10 cellular contexts compared by ENCODE assay signal in genomic region chr2:171347591-171348032, GRCh38.
DNase-seq lines count a peak whose midpoint lies in the region; ATAC-seq and TF ChIP-seq lines count a peak whose summit lies in the region.
"Had no signal": no experiment of that assay in that cellular context is flagged by ENCODE, and none has a peak within 500 bp of the region (broad histone marks: within the 10 kb centered on the region; RNA-seq: fewer than 3 reads in every experiment).

No MANE protein-coding gene starts in this region.

- H3K4me3 ChIP-seq in Panc1 (ENCODE audit: low read depth in 2 of 2, low read length in 2 of 2) = no peak overlapping the region
- H3K4me3 ChIP-seq in fibroblast of villous mesenchyme (ENCODE audit: low read depth, low read length) = no peak overlapping the region
- no peak overlapping the region for H3K4me3 ChIP-seq in testis

- POLR2A ChIA-PET in Panc1 (lab: Charles Lee) = interaction anchor here (0.6 kb wide), 1 partner anchor 65 kb away, joined by 4 read pairs; no protein-coding TSS in a partner anchor

- TF ChIP-seq CTCF in Panc1 (IDR thresholded peaks at IDR 0.05) (no peak), fibroblast of villous mesenchyme (IDR thresholded peaks at IDR 0.05; ENCODE audit: insufficient read depth, low read depth, low read length) (no peak), testis (IDR thresholded peaks at IDR 0.05) (no peak)

- peaks cover 0 to 5% of the 10 kb centered on the region in 2 donors for H3K9me3 Mint-ChIP-seq in activated T-cell treated with anti-CD3 and anti-CD28 coated beads, Interleukin-2, amount 50 U/mL, for 72 hours

- DNase-seq in activated T-cell treated with anti-CD3 and anti-CD28 coated beads, Interleukin-2, amount 50 U/mL, for 72 hours = peak; percentile 19 to 22
- no peak for DNase-seq in activated T-cell treated with anti-CD3 and anti-CD28 coated beads, Interleukin-2, amount 50 U/mL, for 1 hour
- DNase-seq in Panc1 (ENCODE audit: low read depth, low spot score) = peak; percentile 64
- DNase-seq in fibroblast of villous mesenchyme (ENCODE audit: low read depth) = peak; percentile 89
- DNase-seq in testis = peak; percentile 28
- DNase-seq in GM19238 (ENCODE audit: insufficient read length, low spot score) = no peak
- no peak for DNase-seq in NCI-H146 (lab: John Stamatoyannopoulos, UW)
- DNase-seq: cerebellar nuclear complex, NCI-H187 had no signal

- BruUV-seq in Panc1 (replicated peaks; lab: Mats Ljungman, UMichigan) = no TSS peak

- no peaks in the 10 kb centered on the region for H3K27me3 ChIP-seq in Panc1 (ENCODE audit: control insufficient read depth, insufficient read depth, low read length)
- H3K27me3 ChIP-seq in testis = no peaks in the 10 kb centered on the region

- peak overlapping the region in 1 of 2 donors; percentile 57 for H3K4me3 Mint-ChIP-seq in activated T-cell treated with anti-CD3 and anti-CD28 coated beads, Interleukin-2, amount 50 U/mL, for 72 hours

- peaks cover 18% of the 10 kb centered on the region for H3K4me1 ChIP-seq in Panc1 (ENCODE audit: control insufficient read depth, insufficient read depth, low read length)
- peaks cover 33% of the 10 kb centered on the region for H3K4me1 ChIP-seq in testis

- H3K27me3 Mint-ChIP-seq in activated T-cell treated with anti-CD3 and anti-CD28 coated beads, Interleukin-2, amount 50 U/mL, for 72 hours (ENCODE audit: low read depth) = no peaks in the 10 kb centered on the region

- WGBS in testis, 2 donors = 27 to 55% methylated on average over 3 of the region's 3 CpGs

- H3K36me3 Mint-ChIP-seq in activated T-cell treated with anti-CD3 and anti-CD28 coated beads, Interleukin-2, amount 50 U/mL, for 72 hours (ENCODE audit: insufficient read depth in 2 of 2) = peaks cover 3 to 6% of the 10 kb centered on the region in 2 donors

- in situ Hi-C loops in Panc1 (cut with HindIII; ENCODE audit: low pct_unique_long_range_greater_than_20kb, low sequenced_read_pairs) = no loop called here

- intact Hi-C loops in Panc1 (cut with micrococcal nuclease; ENCODE audit: unreplicated experiment) = no loop called here
- intact Hi-C loops in testis (cut with DNase I; ENCODE audit: low total_unique reads) = no loop called here

- H3K4me1 Mint-ChIP-seq in activated T-cell treated with anti-CD3 and anti-CD28 coated beads, Interleukin-2, amount 50 U/mL, for 72 hours (ENCODE audit: low read depth) = peaks cover 38% of the 10 kb centered on the region

- H3K9me3 ChIP-seq in Panc1 (ENCODE audit: control insufficient read depth, insufficient read depth, low read depth, low read length) (no peaks in the 10 kb centered on the region), testis (no peaks in the 10 kb centered on the region)

- CTCF ChIA-PET in Panc1 (lab: Charles Lee) = interaction anchor here (0.6 to 1.0 kb wide), 2 partner anchors 14 to 69 kb away, joined by 3 to 5 read pairs; no protein-coding TSS in a partner anchor

- peak overlapping the region; percentile 85 for H3K27ac Mint-ChIP-seq in activated T-cell treated with anti-CD3 and anti-CD28 coated beads, Interleukin-2, amount 50 U/mL, for 72 hours

- no peak overlapping the region for H3K27ac ChIP-seq in Panc1 (ENCODE audit: low read length)
- peak overlapping the region in 1 of 2 donors; percentile 61 for H3K27ac ChIP-seq in testis

- H3K36me3 ChIP-seq in Panc1 (ENCODE audit: control insufficient read depth, insufficient read depth, low read length) (no peaks in the 10 kb centered on the region), testis (ENCODE audit: low read depth, missing control alignments) (no peaks in the 10 kb centered on the region)

- TF ChIP-seq POLR2A in testis (IDR thresholded peaks at IDR 0.05) = no peak

- ATAC-seq in activated T-cell treated with anti-CD3 and anti-CD28 coated beads, Interleukin-2, amount 50 U/mL, for 72 hours (replicated peaks in 1 of 2) = peak; percentile 78 to 81
- ATAC-seq in Panc1 (peak; percentile 89), GM18867 (IDR thresholded peaks at IDR 0.05; ENCODE audit: unreplicated experiment) (no peak)

Comparison
In these comparisons a context has a peak if more than half of its experiments do, and no peak if none do; other contexts are left out.
1. DNase-seq: peak in activated T-cell treated with anti-CD3 and anti-CD28 coated beads, Interleukin-2, amount 50 U/mL, for 72 hours (2 of 2), Panc1 (single experiment), fibroblast of villous mesenchyme (single experiment) and testis (single experiment); none in activated T-cell treated with anti-CD3 and anti-CD28 coated beads, Interleukin-2, amount 50 U/mL, for 1 hour (single experiment), GM19238 (single experiment) and NCI-H146 (single experiment).